In genomic region chr16:24116989-24117388, GRCh38 we compare ENCODE assay signal across 18 cellular contexts.
A peak's percentile ranks its signal among the peaks of the same experiment; 100 is the strongest.
DNase-seq lines count a peak whose midpoint lies in the region; ATAC-seq, FAIRE-seq and TF ChIP-seq lines count a peak whose summit lies in the region.
"Had no signal": no experiment of that assay in that cellular context is flagged by ENCODE, and none has a peak within 500 bp of the region (broad histone marks: within the 10 kb centered on the region; RNA-seq: fewer than 3 reads in every experiment).

No MANE protein-coding gene starts in this region.

- H3K4me3 ChIP-seq in CD8-positive, alpha-beta memory T cell (ENCODE audit: low read length): no peak overlapping the region
- no peak overlapping the region for H3K4me3 ChIP-seq in mesendoderm (ENCODE audit: low read length)

- no peak overlapping the region for H3K4ac ChIP-seq in mesendoderm (ENCODE audit: low read depth, low read length)

- no peak overlapping the region for H3K4me3 Mint-ChIP-seq in CD8-positive, alpha-beta memory T cell
- H3K4me3 Mint-ChIP-seq in activated T-helper 17 cell treated with anti-CD3 and anti-CD28 coated beads, Interleukin-2, amount 50 U/mL, for 72 hours: no peak overlapping the region
- H3K4me3 Mint-ChIP-seq in chondrocyte (ENCODE audit: unreplicated experiment): no peak overlapping the region
- H3K4me3 Mint-ChIP-seq: CD4-positive, CD25-positive, alpha-beta regulatory T cell had no signal

- no peak overlapping the region for H4K5ac ChIP-seq in mesendoderm (ENCODE audit: low read length)

- no peak overlapping the region for H3K56ac ChIP-seq in mesendoderm (ENCODE audit: low read length)

- H3K9me3 Mint-ChIP-seq in CD8-positive, alpha-beta memory T cell: peaks cover 0 to 1% (median 0%) of the 10 kb centered on the region in 5 donors
- no peaks in the 10 kb centered on the region for H3K9me3 Mint-ChIP-seq in activated T-helper 17 cell treated with anti-CD3 and anti-CD28 coated beads, Interleukin-2, amount 50 U/mL, for 72 hours
- H3K9me3 Mint-ChIP-seq in chondrocyte (ENCODE audit: low read depth): peaks cover 7% of the 10 kb centered on the region

- H3K27ac Mint-ChIP-seq in CD8-positive, alpha-beta memory T cell: peak overlapping the region in 1 of 8 donors; percentile 24
- no peak overlapping the region for H3K27ac Mint-ChIP-seq in activated T-helper 17 cell treated with anti-CD3 and anti-CD28 coated beads, Interleukin-2, amount 50 U/mL, for 72 hours
- H3K27ac Mint-ChIP-seq in chondrocyte (ENCODE audit: unreplicated experiment): no peak overlapping the region
- H3K27ac Mint-ChIP-seq: CD4-positive, CD25-positive, alpha-beta regulatory T cell had no signal

- no peak overlapping the region for H2BK15ac ChIP-seq in mesendoderm (replicated peaks; ENCODE audit: low read depth)

- H3K27ac ChIP-seq in CD8-positive, alpha-beta memory T cell (ENCODE audit: low read depth, low read length): peak overlapping the region; percentile 49
- H3K27ac ChIP-seq in mesendoderm (ENCODE audit: low read depth, low read length): no peak overlapping the region
- H3K27ac ChIP-seq: RWPE1 had no signal

- no peak overlapping the region for H3K9ac ChIP-seq in mesendoderm (ENCODE audit: low read length)

- no peak for FAIRE-seq in frontal cortex (lab: Jason Lieb, UNC)
- FAIRE-seq in H54 (lab: Jason Lieb, UNC): no peak

- H3K4me1 Mint-ChIP-seq in CD8-positive, alpha-beta memory T cell: peaks cover 0 to 10% (median 9%) of the 10 kb centered on the region in 3 donors
- H3K4me1 Mint-ChIP-seq in activated T-helper 17 cell treated with anti-CD3 and anti-CD28 coated beads, Interleukin-2, amount 50 U/mL, for 72 hours: peaks cover 14% of the 10 kb centered on the region
- H3K4me1 Mint-ChIP-seq in chondrocyte (ENCODE audit: low read depth): no peaks in the 10 kb centered on the region

- peaks cover 0 to 2% of the 10 kb centered on the region in 2 donors for H3K27me3 Mint-ChIP-seq in CD8-positive, alpha-beta memory T cell
- H3K27me3 Mint-ChIP-seq in activated T-helper 17 cell treated with anti-CD3 and anti-CD28 coated beads, Interleukin-2, amount 50 U/mL, for 72 hours: no peaks in the 10 kb centered on the region
- no peaks in the 10 kb centered on the region for H3K27me3 Mint-ChIP-seq in chondrocyte (ENCODE audit: low read depth)
- H3K27me3 Mint-ChIP-seq: CD4-positive, CD25-positive, alpha-beta regulatory T cell had no signal

- no peaks in the 10 kb centered on the region for H3K9me3 ChIP-seq in CD8-positive, alpha-beta memory T cell (ENCODE audit: low read length)

- H2AK5ac ChIP-seq in mesendoderm (ENCODE audit: low read length): no peak overlapping the region

- no peak for TF ChIP-seq POLR2A in erythroblast (IDR thresholded peaks at IDR 0.05; ENCODE audit: low read length)
- no peak for TF ChIP-seq POLR2A in H54 (IDR thresholded peaks at IDR 0.05; ENCODE audit: low read depth, low read length)

- no peak overlapping the region for H4K8ac ChIP-seq in mesendoderm (ENCODE audit: low read depth, low read length)

- peaks cover 33 to 88% (median 36%) of the 10 kb centered on the region in 3 donors for H3K36me3 Mint-ChIP-seq in CD8-positive, alpha-beta memory T cell
- peaks cover 66% of the 10 kb centered on the region for H3K36me3 Mint-ChIP-seq in activated T-helper 17 cell treated with anti-CD3 and anti-CD28 coated beads, Interleukin-2, amount 50 U/mL, for 72 hours (ENCODE audit: low read depth)
- H3K36me3 Mint-ChIP-seq in chondrocyte (ENCODE audit: low read depth): no peaks in the 10 kb centered on the region

- H3K79me1 ChIP-seq in mesendoderm (ENCODE audit: low read length): no peaks in the 10 kb centered on the region

- no peaks in the 10 kb centered on the region for H3K79me2 ChIP-seq in mesendoderm (ENCODE audit: control insufficient read depth, insufficient read depth, low read length)

- no CpG with 5 or more reads among the region's 9 CpGs for WGBS in mesendoderm (ENCODE audit: extremely low coverage, insufficient coverage, low lambda C conversion rate)

- DNase-seq in CD8-positive, alpha-beta memory T cell: no peak
- DNase-seq in OCI-M1 (lab: John Stamatoyannopoulos, UW) (peak; percentile 59), erythroblast (lab: John Stamatoyannopoulos, UW) (peak; percentile 28 to 47), mesendoderm (peak; percentile 22), frontal cortex (ENCODE audit: low spot score in 2 of 2) (no peak), chondrocyte (ENCODE audit: low spot score) (no peak), H54 (ENCODE audit: insufficient read length, low spot score) (no peak)
- DNase-seq: ACHN; CD4-positive, CD25-positive, alpha-beta regulatory T cell; DND-41; HCEC 1CT; IMR-90; NCI-H1417; NCI-H2081; NCI-H510A treated with DMSO at 0.1 percent for 48 hours; NK-92 treated with Interleukin-12 subunit alpha and Interleukin-12 subunit beta, amount 100 ng/mL, for 24 hours had no signal

- H3K4me1 ChIP-seq in CD8-positive, alpha-beta memory T cell (ENCODE audit: insufficient read depth, low read length): no peaks in the 10 kb centered on the region
- H3K4me1 ChIP-seq in mesendoderm (ENCODE audit: control insufficient read depth, low read depth, low read length): peaks cover 3% of the 10 kb centered on the region

- no peak overlapping the region for H2BK5ac ChIP-seq in mesendoderm (ENCODE audit: low read length)

- no peak overlapping the region for H3K4me2 ChIP-seq in mesendoderm (ENCODE audit: low read length)

- POLR2A ChIA-PET in CD8-positive, alpha-beta memory T cell (lab: Charles Lee): no interaction called here

- H3K36me3 ChIP-seq in CD8-positive, alpha-beta memory T cell (ENCODE audit: insufficient read depth, low read length): peaks cover 4% of the 10 kb centered on the region
- H3K36me3 ChIP-seq in mesendoderm (ENCODE audit: control insufficient read depth, insufficient read depth, low read length): no peaks in the 10 kb centered on the region

- CTCF ChIA-PET in CD8-positive, alpha-beta memory T cell (lab: Charles Lee): no interaction called here

- no peaks in the 10 kb centered on the region for H3K27me3 ChIP-seq in CD8-positive, alpha-beta memory T cell (ENCODE audit: insufficient read depth, low read length, poor library complexity, severe bottlenecking)
- H3K27me3 ChIP-seq in mesendoderm (ENCODE audit: insufficient read depth, low read length, poor library complexity): no peaks in the 10 kb centered on the region

- ATAC-seq in activated T-helper 17 cell treated with anti-CD3 and anti-CD28 coated beads, Interleukin-2, amount 50 U/mL, for 72 hours (replicated peaks): no peak

- H3K18ac ChIP-seq in mesendoderm (ENCODE audit: low read length): no peak overlapping the region

- no peak for TF ChIP-seq CTCF in chondrocyte (IDR thresholded peaks at IDR 0.05)

- no peak overlapping the region for H2BK120ac ChIP-seq in mesendoderm (ENCODE audit: low read depth, low read length)

- H3K23ac ChIP-seq in mesendoderm (ENCODE audit: low read length): no peak overlapping the region

Comparison
In these comparisons a context has a peak if more than half of its experiments do, and no peak if none do; other contexts are left out.
1. DNase-seq: peak in OCI-M1 (single experiment), erythroblast (2 of 2) and mesendoderm (single experiment); none in CD8-positive, alpha-beta memory T cell (0 of 5), frontal cortex (0 of 2), chondrocyte (single experiment) and H54 (single experiment).